In genomic region chr4:161991811-161992210, GRCh38 we compare ENCODE assay signal across 19 cellular contexts.
"Had no signal": no experiment of that assay in that cellular context is flagged by ENCODE, and none has a peak within 500 bp of the region (broad histone marks: within the 10 kb centered on the region; RNA-seq: fewer than 3 reads in every experiment).

No MANE protein-coding gene starts in this region.

- H3K9me3 Mint-ChIP-seq: type B pancreatic cell had no signal

- H3K36me3 Mint-ChIP-seq: stimulated activated effector memory CD8-positive, alpha-beta T cell treated with anti-CD3 and anti-CD28 coated beads, Interleukin-12 subunit alpha, Interleukin-12 subunit beta, amount 100 ng/mL, for 72 hours; type B pancreatic cell had no signal

- H3K4me3 ChIP-seq: esophagus muscularis mucosa, mucosa of descending colon, pancreas, prostate gland, right lobe of liver, suprapubic skin, thyroid gland had no signal

- H3K27ac ChIP-seq: epithelial cell of prostate, esophagus muscularis mucosa, pancreas, prostate gland, right lobe of liver, suprapubic skin, thyroid gland had no signal

- H3K4me1 Mint-ChIP-seq: naive thymus-derived CD8-positive, alpha-beta T cell; stimulated activated effector memory CD8-positive, alpha-beta T cell treated with anti-CD3 and anti-CD28 coated beads, Interleukin-12 subunit alpha, Interleukin-12 subunit beta, amount 100 ng/mL, for 72 hours had no signal

- H3K36me3 ChIP-seq: esophagus muscularis mucosa, pancreas, prostate gland, right lobe of liver, suprapubic skin, thyroid gland had no signal

- H3K9me3 ChIP-seq: esophagus muscularis mucosa, mucosa of descending colon, pancreas, prostate gland, right lobe of liver, suprapubic skin, thyroid gland had no signal

- H3K27me3 Mint-ChIP-seq: naive thymus-derived CD8-positive, alpha-beta T cell; type B pancreatic cell had no signal

- H3K4me3 Mint-ChIP-seq: naive thymus-derived CD8-positive, alpha-beta T cell; stimulated activated effector memory CD8-positive, alpha-beta T cell treated with anti-CD3 and anti-CD28 coated beads, Interleukin-12 subunit alpha, Interleukin-12 subunit beta, amount 100 ng/mL, for 72 hours; type B pancreatic cell had no signal

- DNase-seq: cortex of kidney; effector memory CD4-positive, alpha-beta T cell; kidney glomerular epithelial cell; mucosa of descending colon; naive thymus-derived CD8-positive, alpha-beta T cell; nucleus accumbens; pancreas; retina; right lobe of liver; stimulated activated CD4-positive, alpha-beta T cell treated with anti-CD3 and anti-CD28 coated beads, Interleukin-4, amount 100 ng/mL, for 1 hour; stimulated activated CD8-positive, alpha-beta memory T cell treated with anti-CD3 and anti-CD28 coated beads, Interleukin-4, amount 100 ng/mL, for 48 hours; stimulated activated naive CD8-positive, alpha-beta T cell treated with anti-CD3 and anti-CD28 coated beads, Interleukin-15, Interleukin-2, amounts not matched to agents 100 U/mL and 50 U/mL, for 24 hours; thyroid gland had no signal

- H3K27ac Mint-ChIP-seq: naive thymus-derived CD8-positive, alpha-beta T cell; stimulated activated effector memory CD8-positive, alpha-beta T cell treated with anti-CD3 and anti-CD28 coated beads, Interleukin-12 subunit alpha, Interleukin-12 subunit beta, amount 100 ng/mL, for 72 hours; type B pancreatic cell had no signal

- H3K27me3 ChIP-seq: esophagus muscularis mucosa, pancreas, right lobe of liver, suprapubic skin, thyroid gland had no signal

- ATAC-seq: mucosa of descending colon; naive thymus-derived CD8-positive, alpha-beta T cell; pancreas; right lobe of liver; stimulated activated effector memory CD8-positive, alpha-beta T cell treated with anti-CD3 and anti-CD28 coated beads, Interleukin-12 subunit alpha, Interleukin-12 subunit beta, amount 100 ng/mL, for 72 hours; stimulated activated naive CD8-positive, alpha-beta T cell treated with anti-CD3 and anti-CD28 coated beads, Interleukin-15, Interleukin-2, amounts not matched to agents 100 U/mL and 50 U/mL, for 24 hours had no signal

- H3K4me1 ChIP-seq: esophagus muscularis mucosa, pancreas, prostate gland, right lobe of liver, suprapubic skin, thyroid gland had no signal
